8 cellular contexts compared by ENCODE assay signal in the genomic region with DNA sequence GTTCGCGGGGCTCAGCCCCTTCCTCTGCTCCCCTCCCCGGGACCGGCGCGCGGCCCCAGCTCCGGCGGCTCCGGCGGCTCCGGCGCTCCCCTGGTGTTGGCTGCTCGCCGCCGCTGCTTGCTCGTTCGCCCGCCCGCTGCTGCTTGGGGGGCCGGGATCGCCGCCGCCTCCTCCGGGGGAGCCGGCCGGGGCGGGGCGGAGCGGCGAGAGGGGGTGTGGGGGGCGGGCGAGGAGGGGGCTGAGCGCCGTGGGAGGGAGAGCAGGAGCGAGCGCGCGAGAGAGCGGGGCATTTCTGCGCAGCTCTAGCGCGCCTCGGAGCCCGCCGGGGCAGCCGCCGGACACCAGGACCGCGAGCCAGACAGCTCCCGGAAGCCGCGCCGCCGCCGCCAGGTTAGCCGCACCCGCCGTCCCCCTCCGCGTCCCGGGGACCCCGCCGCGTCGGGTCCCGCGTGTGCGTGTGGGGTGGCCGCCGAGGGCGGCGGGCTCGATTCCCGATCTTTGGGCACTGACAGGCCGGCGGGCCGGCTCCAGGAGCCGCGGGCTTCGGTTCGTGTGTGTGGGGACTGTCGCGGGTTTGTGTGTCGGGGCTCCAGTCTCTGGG.
A peak's percentile ranks its signal among the peaks of the same experiment; 100 is the strongest.
DNase-seq lines count a peak whose midpoint lies in the region; TF ChIP-seq lines count a peak whose summit lies in the region.

No MANE protein-coding gene starts in this region.

- DNase-seq in NCI-H2196 (lab: John Stamatoyannopoulos, UW; ENCODE audit: unreplicated experiment) (peak; percentile 61), NCI-H2196 treated with DMSO at 0.1 percent for 48 hours (lab: John Stamatoyannopoulos, UW; ENCODE audit: unreplicated experiment) (no peak), SK-N-SH (peak; percentile 85), dermis blood vessel endothelial cell (peak; percentile 48), mesenchymal stem cell (peak; percentile 24), type B pancreatic cell (ENCODE audit: extremely low spot score, unreplicated experiment) (peak; percentile 75), T-helper 9 cell (no peak)
- DNase-seq in effector CD4-positive, alpha-beta T cell, result no peak

- H3F3A ChIP-seq in SK-N-SH (replicated peaks; ENCODE audit: insufficient read depth), result peaks cover 9% of the 10 kb centered on the region

- H2BK15ac ChIP-seq in mesenchymal stem cell (ENCODE audit: low read depth, poor library complexity, severe bottlenecking), result peak overlapping the region; percentile 84

- H3K27ac Mint-ChIP-seq in type B pancreatic cell, result peak overlapping the region; percentile 98

- H3K4me2 ChIP-seq in SK-N-SH, result peak overlapping the region; percentile 95
- H3K4me2 ChIP-seq in mesenchymal stem cell (ENCODE audit: low read length, poor library complexity, severe bottlenecking), result peak overlapping the region; percentile 100

- H2AFZ ChIP-seq in SK-N-SH (ENCODE audit: low read depth), result peak overlapping the region; percentile 93; the same call in 1 of the 2 replicates
- peak overlapping the region; percentile 77 for H2AFZ ChIP-seq in mesenchymal stem cell (ENCODE audit: low read depth, low read length)

- H3K4me3 ChIP-seq in SK-N-SH (ENCODE audit: low read depth in 2 of 2, low read length in 1 of 2), result peak overlapping the region; percentile 60 to 70
- peak overlapping the region; percentile 66 to 91 for H3K4me3 ChIP-seq in mesenchymal stem cell (ENCODE audit: insufficient read depth in 1 of 2, low read depth in 1 of 2, low read length in 2 of 2)

- H3K4me1 Mint-ChIP-seq in type B pancreatic cell (ENCODE audit: unreplicated experiment), result peaks cover 29% of the 10 kb centered on the region

- peaks cover 33% of the 10 kb centered on the region for H3K27me3 Mint-ChIP-seq in type B pancreatic cell

- no peak overlapping the region for H2BK120ac ChIP-seq in mesenchymal stem cell (ENCODE audit: low read depth, low read length)

- H3K4ac ChIP-seq in mesenchymal stem cell (ENCODE audit: low read depth in 1 of 2, low read length in 2 of 2), result no peak overlapping the region

- H4K91ac ChIP-seq in mesenchymal stem cell (ENCODE audit: low read length), result no peak overlapping the region

- no peaks in the 10 kb centered on the region for H4K20me1 ChIP-seq in SK-N-SH (ENCODE audit: insufficient read depth)

- H3K4me1 ChIP-seq in SK-N-SH (ENCODE audit: control insufficient read depth in 1 of 2, insufficient read depth in 2 of 2, low read depth in 1 of 2, low read length in 1 of 2) (peaks cover 0 to 4% of the 10 kb centered on the region in 2 experiments; a peak in 1 of 4 replicates), mesenchymal stem cell (ENCODE audit: control insufficient read depth, insufficient read depth, low read depth, low read length) (peaks cover 16% of the 10 kb centered on the region)

- H3K14ac ChIP-seq in mesenchymal stem cell (ENCODE audit: low read length in 2 of 2), result peak overlapping the region in 1 of 2 experiments; percentile 89

- H2AK5ac ChIP-seq in mesenchymal stem cell (ENCODE audit: low read length, severe bottlenecking), result no peak overlapping the region

- H3K9me3 ChIP-seq in SK-N-SH (no peaks in the 10 kb centered on the region), mesenchymal stem cell (ENCODE audit: control insufficient read depth, low read length) (no peaks in the 10 kb centered on the region)

- no peak for TF ChIP-seq CTCF in SK-N-SH (IDR thresholded peaks at IDR 0.05)
- TF ChIP-seq CTCF in type B pancreatic cell (conservative IDR thresholded peaks at IDR 0.05), result no peak

- H3K27me3 ChIP-seq in SK-N-SH (ENCODE audit: insufficient read depth), result peaks cover 23% of the 10 kb centered on the region; the same call in 1 of the 2 replicates
- H3K27me3 ChIP-seq in mesenchymal stem cell (ENCODE audit: control insufficient read depth in 1 of 2, insufficient read depth in 1 of 2, low read length in 2 of 2), result peaks cover 14 to 17% of the 10 kb centered on the region in 2 experiments

- POLR2A ChIA-PET in SK-N-SH (lab: Yijun Ruan, JAX), result interaction anchor here (1.2 kb wide), 1 partner anchor 138 kb away, joined by 4 read pairs; a partner anchor contains a TSS

- TF ChIP-seq EP300 in SK-N-SH (IDR thresholded peaks at IDR 0.05; ENCODE audit: borderline replicate concordance in 1 of 2, low read depth in 1 of 2, low read length in 1 of 2), result no peak

- no peak overlapping the region for H2BK12ac ChIP-seq in mesenchymal stem cell (ENCODE audit: low read length in 2 of 2)

- no peaks in the 10 kb centered on the region for H3K36me3 Mint-ChIP-seq in type B pancreatic cell

- H2BK5ac ChIP-seq in mesenchymal stem cell (ENCODE audit: low read depth, low read length, poor library complexity, severe bottlenecking), result no peak overlapping the region

- no peak for TF ChIP-seq RAD21 in SK-N-SH (IDR thresholded peaks at IDR 0.05; ENCODE audit: low read length)

- no peaks in the 10 kb centered on the region for H3K79me1 ChIP-seq in mesenchymal stem cell (replicated peaks; ENCODE audit: low read length, poor library complexity, severe bottlenecking)

- H3K4me3 Mint-ChIP-seq in type B pancreatic cell, result peak overlapping the region; percentile 98

- H3K79me2 ChIP-seq in SK-N-SH (ENCODE audit: insufficient read depth), result no peaks in the 10 kb centered on the region

- H3K18ac ChIP-seq in mesenchymal stem cell (ENCODE audit: low read depth in 1 of 2, low read length in 2 of 2), result peak overlapping the region in 1 of 2 experiments; percentile 78

- H3K36me3 ChIP-seq in SK-N-SH (replicated peaks in 1 of 2; ENCODE audit: control insufficient read depth in 1 of 2, insufficient read depth in 2 of 2, low read length in 1 of 2) (no peaks in the 10 kb centered on the region), mesenchymal stem cell (ENCODE audit: control insufficient read depth in 1 of 2, insufficient read depth in 2 of 2, low read depth in 1 of 2, low read length in 2 of 2) (no peaks in the 10 kb centered on the region)

- H3K27ac ChIP-seq in SK-N-SH (ENCODE audit: low read depth in 2 of 2, low read length in 1 of 2) (no peak overlapping the region), mesenchymal stem cell (ENCODE audit: low read length, poor library complexity, severe bottlenecking) (no peak overlapping the region)

- WGBS in SK-N-SH (ENCODE audit: low lambda C conversion rate), result 0% methylated on average over 17 of the region's 85 CpGs
- 0% methylated on average over 47 of the region's 85 CpGs for WGBS in mesenchymal stem cell

- no peak overlapping the region for H4K8ac ChIP-seq in mesenchymal stem cell (ENCODE audit: low read length)

- no peaks in the 10 kb centered on the region for H3K9me2 ChIP-seq in SK-N-SH

- CTCF ChIA-PET in SK-N-SH (lab: Yijun Ruan, JAX), result interaction anchor here (1.0 to 1.8 kb wide), 3 partner anchors 46 to 102 kb away, joined by 3 to 7 read pairs (median 6); no protein-coding TSS in a partner anchor

- H3K9ac ChIP-seq in SK-N-SH, result no peak overlapping the region
- H3K9ac ChIP-seq in mesenchymal stem cell (ENCODE audit: low read length), result peak overlapping the region; percentile 73

- peak overlapping the region in 1 of 2 experiments; percentile 20 for H3K23ac ChIP-seq in mesenchymal stem cell (ENCODE audit: low read length in 2 of 2)

- no peaks in the 10 kb centered on the region for H3K9me3 Mint-ChIP-seq in type B pancreatic cell

TF ChIP-seq in SK-N-SH, 30 proteins besides CTCF, POLR2A, EP300 and RAD21:
- TF ChIP-seq NRF1 (IDR thresholded peaks at IDR 0.05; ENCODE audit: low read depth, low read length), result peak; percentile 36
- no peak for TF ChIP-seq NFIC (IDR thresholded peaks at IDR 0.05; ENCODE audit: borderline replicate concordance)

Comparison
In these comparisons a context has a peak if more than half of its experiments do, and no peak if none do; other contexts are left out.
1. DNase-seq: peak in NCI-H2196 (single experiment), SK-N-SH (single experiment), dermis blood vessel endothelial cell (single experiment), mesenchymal stem cell (single experiment) and type B pancreatic cell (single experiment); none in NCI-H2196 treated with DMSO at 0.1 percent for 48 hours (single experiment), effector CD4-positive, alpha-beta T cell (single experiment) and T-helper 9 cell (single experiment).